Comparison of ENCODE assay signal across 8 cellular contexts in genomic region chr2:202911513-202912341, GRCh38. TPM values are rescaled to one million over a fixed set of nuclear protein-coding genes. Genes with fewer than 3 reads are reported as not detected.
DNase-seq lines count a peak whose midpoint lies in the region; ATAC-seq and TF ChIP-seq lines count a peak whose summit lies in the region.

CARF (plus strand) TSS chr2:202912275; CDS start chr2:202941903, 29,628 bp downstream.
WDR12 (minus strand) TSS chr2:202911673; CDS start chr2:202911476, 197 bp downstream.

- H3K4me1 ChIP-seq in spleen = peaks cover 11 to 40% (median 32%) of the 10 kb centered on the region in 6 donors

- no peaks in the 10 kb centered on the region for H3K9me3 ChIP-seq in spleen

- 0 to 1% (median 0%) methylated on average over 39 of the region's 39 CpGs for WGBS in spleen, 5 donors

- peak in 1 of 3 donors; percentile 20 for TF ChIP-seq POLR2A in spleen (IDR thresholded peaks at IDR 0.05)

- TF ChIP-seq CTCF in AG09319 (IDR thresholded peaks at IDR 0.05; ENCODE audit: low read depth, low read length) = no peak
- peak in 2 of 11 experiments; percentile 7 to 23 for TF ChIP-seq CTCF in spleen (IDR thresholded peaks at IDR 0.05 in 8 of 11, conservative IDR thresholded peaks at IDR 0.05 in 3 of 11)

- intact Hi-C loops in spleen (cut with DNase I; ENCODE audit: low total_unique reads) = no loop called here

- peak; percentile 77 for DNase-seq in AG09319 (ENCODE audit: extremely low read depth, low read depth)
- DNase-seq in NCI-H345 (lab: John Stamatoyannopoulos, UW) = peak; percentile 94
- DNase-seq in activated CD4-positive, CD25-positive, alpha-beta regulatory T cell (lab: John Stamatoyannopoulos, UW) = peak; percentile 67 to 79 (median 72)
- DNase-seq in central memory CD4-positive, alpha-beta T cell = peak; percentile 92
- peak; percentile 95 for DNase-seq in iris pigment epithelial cell (ENCODE audit: low read depth)
- DNase-seq in spleen = peak; percentile 97

- peaks cover 0 to 10% (median 0%) of the 10 kb centered on the region in 6 donors for H3K36me3 ChIP-seq in spleen

- H3K27me3 ChIP-seq in spleen (replicated peaks in 1 of 7) = no peaks in the 10 kb centered on the region

- peak within 1 kb of the TSS; percentile 81 to 96 (median 92) for H3K27ac ChIP-seq in spleen

- ATAC-seq in GM19025 (IDR thresholded peaks at IDR 0.05; ENCODE audit: low read depth, unreplicated experiment) = peak; percentile 66
- peak; percentile 76 for ATAC-seq in HG03280 (IDR thresholded peaks at IDR 0.05; ENCODE audit: unreplicated experiment)

- H3K4me3 ChIP-seq in spleen = peak within 1 kb of the TSS; percentile 65 to 92 (median 76)

RNA-seq across cellular contexts. Expression of gene CARF, which starts in this region (rescaled TPM):
- total RNA-seq in spleen = 10 to 100 TPM in 6 of 7 donors, 1 to 10 TPM in 1; 9.6 to 21.7 (median 16.7) TPM
- polyA plus RNA-seq in spleen = 1 to 10 TPM; 2.9 to 3.2 (median 3.0) TPM

RNA-seq across cellular contexts. Expression of gene WDR12, which starts in this region (rescaled TPM):
- 10 to 100 TPM; 17.9 to 33.1 (median 21.9) TPM for total RNA-seq in spleen
- 10 to 100 TPM; 17.2 to 18.0 (median 17.7) TPM for polyA plus RNA-seq in spleen

Comparison
In these comparisons a context has a peak if more than half of its experiments do, and no peak if none do; other contexts are left out.
1. Peak in every context shown above with its lines: DNase-seq, ATAC-seq, H3K4me3 ChIP-seq and H3K27ac ChIP-seq.